Comparison of ENCODE assay signal across 31 cellular contexts in the genomic region with DNA sequence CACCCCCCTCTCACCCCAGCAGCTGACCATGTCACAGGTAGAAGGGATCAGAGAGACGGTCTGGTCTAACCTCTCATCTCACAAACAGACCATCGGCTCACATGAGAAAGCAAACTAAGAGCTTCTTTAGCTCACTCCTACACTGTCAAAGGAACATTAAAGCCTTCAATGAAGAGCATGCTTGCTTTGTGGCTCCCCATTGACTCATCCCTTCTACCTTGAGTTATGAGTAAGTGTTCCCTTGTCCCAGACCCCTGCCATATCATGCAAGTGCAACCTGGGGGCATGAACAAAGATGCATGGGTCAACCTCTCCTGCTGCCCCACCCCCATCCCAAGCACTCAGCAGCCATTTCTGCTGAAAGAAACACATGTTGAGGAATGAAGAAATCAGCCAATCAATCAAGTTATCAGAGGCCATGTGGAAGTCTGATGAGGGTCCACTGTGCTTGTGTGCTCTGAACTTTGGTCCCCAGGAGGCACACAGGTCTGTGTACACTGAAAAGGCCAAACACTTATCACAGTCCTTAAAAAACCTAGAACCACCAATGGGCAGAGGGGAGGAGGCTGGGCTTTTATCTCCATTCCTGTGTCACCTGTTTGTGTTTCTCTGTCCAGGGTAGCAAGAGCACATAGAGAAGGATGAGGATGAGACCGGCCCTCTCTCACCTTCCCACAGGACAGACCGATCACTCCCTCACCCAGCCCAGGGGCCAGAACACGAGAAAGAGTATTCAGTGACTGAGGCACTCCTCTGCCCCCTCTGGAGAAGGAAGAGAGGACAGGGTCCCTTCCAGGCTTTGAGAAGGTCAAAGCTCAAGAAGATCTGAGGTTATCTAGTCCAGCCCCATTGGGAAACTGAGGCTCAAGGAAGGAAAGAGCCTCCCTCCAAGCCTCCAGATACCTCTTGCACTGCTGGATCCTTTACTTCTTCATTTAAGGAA. TPM values are rescaled to one million over a fixed set of nuclear protein-coding genes. Genes with fewer than 3 reads are reported as not detected.
DNase-seq lines count a peak whose midpoint lies in the region; ATAC-seq and TF ChIP-seq lines count a peak whose summit lies in the region.
"Had no signal": no experiment of that assay in that cellular context is flagged by ENCODE, and none has a peak within 500 bp of the region (broad histone marks: within the 10 kb centered on the region; RNA-seq: fewer than 3 reads in every experiment).

No MANE protein-coding gene starts in this region.

- no peak for TF ChIP-seq CTCF in activated CD8-positive, alpha-beta T cell treated with anti-CD3 and anti-CD28 coated beads for 36 hours (IDR thresholded peaks at IDR 0.05)
- peak; percentile 7 for TF ChIP-seq CTCF in brain microvascular endothelial cell (IDR thresholded peaks at IDR 0.05; ENCODE audit: low read depth, low read length, missing control alignments)
- no peak for TF ChIP-seq CTCF in osteoblast (IDR thresholded peaks at IDR 0.05; ENCODE audit: extremely low read depth, low read depth, low read length)
- no peak for TF ChIP-seq CTCF in breast epithelium (IDR thresholded peaks at IDR 0.05)

- no peaks in the 10 kb centered on the region for H3K36me3 Mint-ChIP-seq in activated CD8-positive, alpha-beta T cell treated with anti-CD3 and anti-CD28 coated beads for 36 hours (ENCODE audit: low read depth)
- H3K36me3 Mint-ChIP-seq in activated CD8-positive, alpha-beta T cell treated with anti-CD3 and anti-CD28 coated beads, Interleukin-2, amount 10 ng/mL, durations not matched to agents 7 days and 5 days (ENCODE audit: low read depth), result no peaks in the 10 kb centered on the region
- H3K36me3 Mint-ChIP-seq: activated naive CD8-positive, alpha-beta T cell treated with anti-CD3 and anti-CD28 coated beads, Interleukin-2, amount 10 ng/mL, durations not matched to agents 7 days and 5 days had no signal

- no peak for TF ChIP-seq POLR2A in breast epithelium (IDR thresholded peaks at IDR 0.05)

- CTCF ChIA-PET in activated CD8-positive, alpha-beta T cell treated with anti-CD3 and anti-CD28 coated beads for 36 hours (lab: Charles Lee), result interaction anchor here (4.3 to 5.5 kb wide), 2 partner anchors 13 to 14 kb away, joined by 20 to 39 read pairs; no protein-coding TSS in a partner anchor
- CTCF ChIA-PET in activated CD8-positive, alpha-beta T cell treated with anti-CD3 and anti-CD28 coated beads, Interleukin-2, amount 10 ng/mL, durations not matched to agents 7 days and 5 days (lab: Charles Lee), result interaction anchor here (3.5 kb wide), 1 partner anchor 13 kb away, joined by 22 read pairs; no protein-coding TSS in a partner anchor

- no peaks in the 10 kb centered on the region for H3K9me3 Mint-ChIP-seq in activated CD8-positive, alpha-beta T cell treated with anti-CD3 and anti-CD28 coated beads for 36 hours
- no peaks in the 10 kb centered on the region for H3K9me3 Mint-ChIP-seq in activated CD8-positive, alpha-beta T cell treated with anti-CD3 and anti-CD28 coated beads, Interleukin-2, amount 10 ng/mL, durations not matched to agents 7 days and 5 days (ENCODE audit: insufficient read depth)
- H3K9me3 Mint-ChIP-seq: activated naive CD8-positive, alpha-beta T cell treated with anti-CD3 and anti-CD28 coated beads, Interleukin-2, amount 10 ng/mL, durations not matched to agents 7 days and 5 days; central memory CD8-positive, alpha-beta T cell; effector memory CD8-positive, alpha-beta T cell had no signal

- H3K4me3 ChIP-seq in brain microvascular endothelial cell (ENCODE audit: low read depth, low read length) (no peak overlapping the region), osteoblast (ENCODE audit: insufficient read depth, low read length) (no peak overlapping the region), breast epithelium (no peak overlapping the region)
- H3K4me3 ChIP-seq: pancreas, skin epidermis, testis had no signal

- peak; percentile 47 for ATAC-seq in activated CD8-positive, alpha-beta T cell treated with anti-CD3 and anti-CD28 coated beads for 36 hours
- no peak for ATAC-seq in activated CD8-positive, alpha-beta T cell treated with anti-CD3 and anti-CD28 coated beads, Interleukin-2, amount 10 ng/mL, durations not matched to agents 7 days and 5 days
- ATAC-seq: effector memory CD8-positive, alpha-beta T cell; esophagus mucosa; SK-N-SH treated with all-trans-retinoic acid at 6 μM for 48 hours had no signal

- H3K27me3 ChIP-seq in brain microvascular endothelial cell (replicated peaks) (no peaks in the 10 kb centered on the region), osteoblast (ENCODE audit: insufficient read depth, low read length) (peaks cover 29% of the 10 kb centered on the region), breast epithelium (no peaks in the 10 kb centered on the region)
- H3K27me3 ChIP-seq: pancreas, testis had no signal

- POLR2A ChIA-PET in activated CD8-positive, alpha-beta T cell treated with anti-CD3 and anti-CD28 coated beads for 36 hours (lab: Charles Lee), result no interaction called here
- POLR2A ChIA-PET in activated CD8-positive, alpha-beta T cell treated with anti-CD3 and anti-CD28 coated beads, Interleukin-2, amount 10 ng/mL, durations not matched to agents 7 days and 5 days (lab: Charles Lee), result no interaction called here

- H3K4me1 ChIP-seq in osteoblast (ENCODE audit: insufficient read depth, low read length) (no peaks in the 10 kb centered on the region), breast epithelium (no peaks in the 10 kb centered on the region)

- in situ Hi-C loops in brain microvascular endothelial cell (cut with HindIII; ENCODE audit: low pct_ligation_motif_present, low sequenced_read_pairs), result loop anchor here (25.0 kb wide), 1 partner anchor 280 kb away; the partner anchor contains the start of gene SNRPE

- no peaks in the 10 kb centered on the region for H3K27me3 Mint-ChIP-seq in activated CD8-positive, alpha-beta T cell treated with anti-CD3 and anti-CD28 coated beads for 36 hours
- H3K27me3 Mint-ChIP-seq in activated CD8-positive, alpha-beta T cell treated with anti-CD3 and anti-CD28 coated beads, Interleukin-2, amount 10 ng/mL, durations not matched to agents 7 days and 5 days (ENCODE audit: low read depth), result peaks cover 5% of the 10 kb centered on the region

- H4K20me1 ChIP-seq in osteoblast (ENCODE audit: insufficient read depth, low read length), result no peaks in the 10 kb centered on the region

- intact Hi-C loops in activated CD8-positive, alpha-beta T cell treated with anti-CD3 and anti-CD28 coated beads for 36 hours (cut with micrococcal nuclease), result no loop called here
- intact Hi-C loops in breast epithelium (cut with DNase I; ENCODE audit: low total_unique reads), result no loop called here

- H3K4me3 Mint-ChIP-seq in activated CD8-positive, alpha-beta T cell treated with anti-CD3 and anti-CD28 coated beads for 36 hours, result no peak overlapping the region
- no peak overlapping the region for H3K4me3 Mint-ChIP-seq in activated CD8-positive, alpha-beta T cell treated with anti-CD3 and anti-CD28 coated beads, Interleukin-2, amount 10 ng/mL, durations not matched to agents 7 days and 5 days
- H3K4me3 Mint-ChIP-seq: activated naive CD8-positive, alpha-beta T cell treated with anti-CD3 and anti-CD28 coated beads, Interleukin-2, amount 10 ng/mL, durations not matched to agents 7 days and 5 days; CD4-positive, CD25-positive, alpha-beta regulatory T cell; central memory CD8-positive, alpha-beta T cell; effector memory CD8-positive, alpha-beta T cell; memory B cell had no signal

- no peaks in the 10 kb centered on the region for H3K4me1 Mint-ChIP-seq in activated CD8-positive, alpha-beta T cell treated with anti-CD3 and anti-CD28 coated beads for 36 hours (ENCODE audit: low read depth)
- no peaks in the 10 kb centered on the region for H3K4me1 Mint-ChIP-seq in activated CD8-positive, alpha-beta T cell treated with anti-CD3 and anti-CD28 coated beads, Interleukin-2, amount 10 ng/mL, durations not matched to agents 7 days and 5 days (ENCODE audit: low read depth)
- H3K4me1 Mint-ChIP-seq: activated naive CD8-positive, alpha-beta T cell treated with anti-CD3 and anti-CD28 coated beads, Interleukin-2, amount 10 ng/mL, durations not matched to agents 7 days and 5 days; CD4-positive, CD25-positive, alpha-beta regulatory T cell; central memory CD8-positive, alpha-beta T cell; memory B cell had no signal

- no peaks in the 10 kb centered on the region for H3K9me3 ChIP-seq in osteoblast (ENCODE audit: low read depth, low read length)
- H3K9me3 ChIP-seq in breast epithelium, result no peaks in the 10 kb centered on the region
- H3K9me3 ChIP-seq: pancreas, testis had no signal

- H3K36me3 ChIP-seq in brain microvascular endothelial cell (replicated peaks) (no peaks in the 10 kb centered on the region), osteoblast (ENCODE audit: insufficient read depth, low read length) (no peaks in the 10 kb centered on the region), breast epithelium (no peaks in the 10 kb centered on the region)
- H3K36me3 ChIP-seq: pancreas had no signal

- H3K27ac Mint-ChIP-seq in activated CD8-positive, alpha-beta T cell treated with anti-CD3 and anti-CD28 coated beads for 36 hours, result no peak overlapping the region
- no peak overlapping the region for H3K27ac Mint-ChIP-seq in activated CD8-positive, alpha-beta T cell treated with anti-CD3 and anti-CD28 coated beads, Interleukin-2, amount 10 ng/mL, durations not matched to agents 7 days and 5 days
- H3K27ac Mint-ChIP-seq: activated naive CD8-positive, alpha-beta T cell treated with anti-CD3 and anti-CD28 coated beads, Interleukin-2, amount 10 ng/mL, durations not matched to agents 7 days and 5 days; CD4-positive, CD25-positive, alpha-beta regulatory T cell; effector memory CD8-positive, alpha-beta T cell; memory B cell had no signal

- no peak overlapping the region for H3K4me2 ChIP-seq in osteoblast (ENCODE audit: insufficient read depth, low read length)

- no peak for DNase-seq in activated CD8-positive, alpha-beta T cell treated with anti-CD3 and anti-CD28 coated beads for 36 hours
- no peak for DNase-seq in activated CD8-positive, alpha-beta T cell treated with anti-CD3 and anti-CD28 coated beads, Interleukin-2, amount 10 ng/mL, durations not matched to agents 7 days and 5 days
- DNase-seq in brain microvascular endothelial cell (no peak), osteoblast (ENCODE audit: insufficient read length, low spot score, missing footprints) (peak; percentile 35), DMS79 treated with DMSO at 0.1 percent for 48 hours (lab: John Stamatoyannopoulos, UW) (no peak), breast epithelium (ENCODE audit: low spot score in 2 of 2) (no peak)
- DNase-seq: activated CD4-positive, alpha-beta T cell treated with anti-CD3 and anti-CD28 coated beads for 1 hour; activated effector memory CD4-positive, alpha-beta T cell treated with Interleukin-2 at 50 U/mL for 16 hours; activated naive CD8-positive, alpha-beta T cell treated with anti-CD3 and anti-CD28 coated beads, Interleukin-2, amount 10 ng/mL, durations not matched to agents 7 days and 5 days; Calu3; CD4-positive, CD25-positive, alpha-beta regulatory T cell; effector memory CD8-positive, alpha-beta T cell; glutamatergic neuron; MV-4-11; NCI-H1436 treated with DMSO at 0.1 percent for 48 hours; NCI-H2081 treated with DMSO at 0.1 percent for 48 hours; NCI-H226; NCI-H69; retina; Right ventricle myocardium superior; stimulated activated naive CD4-positive, alpha-beta T cell treated with Interleukin-2 at 50 U/mL for 16 hours had no signal

- no peak overlapping the region for H3K27ac ChIP-seq in brain microvascular endothelial cell
- no peak overlapping the region for H3K27ac ChIP-seq in osteoblast (ENCODE audit: low read depth, low read length)
- H3K27ac ChIP-seq in breast epithelium, result no peak overlapping the region
- H3K27ac ChIP-seq: pancreas, skin epidermis had no signal

- H3K79me2 ChIP-seq in osteoblast (ENCODE audit: insufficient read depth, low read length), result no peaks in the 10 kb centered on the region

- H2AFZ ChIP-seq in osteoblast (ENCODE audit: low read length), result no peak overlapping the region

RNA-seq across cellular contexts. Expression of gene ETNK2, which starts 9.5 kb away (rescaled TPM):
- total RNA-seq in activated CD8-positive, alpha-beta T cell treated with anti-CD3 and anti-CD28 coated beads for 36 hours, result 1 to 10 TPM; 1.3 to 1.4 TPM
- total RNA-seq in activated CD8-positive, alpha-beta T cell treated with anti-CD3 and anti-CD28 coated beads, Interleukin-2, amount 10 ng/mL, durations not matched to agents 7 days and 5 days, result under 1 TPM in 1 of 2 experiments, not detected in 1; 0.11 TPM
- total RNA-seq in osteoblast (0.72 and 1.2 TPM in 2 replicates), breast epithelium (10 to 100 TPM; 13.8 to 66.1 (median 16.8) TPM)

RNA-seq across cellular contexts. Expression of gene REN, which starts 23.8 kb away (rescaled TPM):
- total RNA-seq in activated CD8-positive, alpha-beta T cell treated with anti-CD3 and anti-CD28 coated beads for 36 hours, result not detected
- not detected for total RNA-seq in activated CD8-positive, alpha-beta T cell treated with anti-CD3 and anti-CD28 coated beads, Interleukin-2, amount 10 ng/mL, durations not matched to agents 7 days and 5 days
- not detected in 2 replicates for total RNA-seq in osteoblast
- not detected for total RNA-seq in breast epithelium
- total RNA-seq: activated naive CD8-positive, alpha-beta T cell treated with anti-CD3 and anti-CD28 coated beads, Interleukin-2, amount 10 ng/mL, durations not matched to agents 7 days and 5 days; astrocyte; Calu3; CD4-positive, CD25-positive, alpha-beta regulatory T cell; esophagus mucosa; LHCN-M2; pancreas; Right ventricle myocardium superior; T-helper 2 cell treated with Interferon-gamma antibody and Interleukin-4, amounts not matched to agents 100 ng/mL and 5 ng/mL, for 36 hours; testis had no signal

RNA-seq across cellular contexts. Expression of gene KISS1, which starts 54.0 kb away (rescaled TPM):
- total RNA-seq in activated CD8-positive, alpha-beta T cell treated with anti-CD3 and anti-CD28 coated beads for 36 hours, result not detected
- not detected for total RNA-seq in activated CD8-positive, alpha-beta T cell treated with anti-CD3 and anti-CD28 coated beads, Interleukin-2, amount 10 ng/mL, durations not matched to agents 7 days and 5 days
- not detected in 2 replicates for total RNA-seq in osteoblast
- not detected for total RNA-seq in breast epithelium
- total RNA-seq: activated naive CD8-positive, alpha-beta T cell treated with anti-CD3 and anti-CD28 coated beads, Interleukin-2, amount 10 ng/mL, durations not matched to agents 7 days and 5 days; Calu3; esophagus mucosa; LHCN-M2; Right ventricle myocardium superior; T-helper 2 cell treated with Interferon-gamma antibody and Interleukin-4, amounts not matched to agents 100 ng/mL and 5 ng/mL, for 36 hours had no signal
